ENCODE assay signal across 9 cellular contexts in the genomic region with DNA sequence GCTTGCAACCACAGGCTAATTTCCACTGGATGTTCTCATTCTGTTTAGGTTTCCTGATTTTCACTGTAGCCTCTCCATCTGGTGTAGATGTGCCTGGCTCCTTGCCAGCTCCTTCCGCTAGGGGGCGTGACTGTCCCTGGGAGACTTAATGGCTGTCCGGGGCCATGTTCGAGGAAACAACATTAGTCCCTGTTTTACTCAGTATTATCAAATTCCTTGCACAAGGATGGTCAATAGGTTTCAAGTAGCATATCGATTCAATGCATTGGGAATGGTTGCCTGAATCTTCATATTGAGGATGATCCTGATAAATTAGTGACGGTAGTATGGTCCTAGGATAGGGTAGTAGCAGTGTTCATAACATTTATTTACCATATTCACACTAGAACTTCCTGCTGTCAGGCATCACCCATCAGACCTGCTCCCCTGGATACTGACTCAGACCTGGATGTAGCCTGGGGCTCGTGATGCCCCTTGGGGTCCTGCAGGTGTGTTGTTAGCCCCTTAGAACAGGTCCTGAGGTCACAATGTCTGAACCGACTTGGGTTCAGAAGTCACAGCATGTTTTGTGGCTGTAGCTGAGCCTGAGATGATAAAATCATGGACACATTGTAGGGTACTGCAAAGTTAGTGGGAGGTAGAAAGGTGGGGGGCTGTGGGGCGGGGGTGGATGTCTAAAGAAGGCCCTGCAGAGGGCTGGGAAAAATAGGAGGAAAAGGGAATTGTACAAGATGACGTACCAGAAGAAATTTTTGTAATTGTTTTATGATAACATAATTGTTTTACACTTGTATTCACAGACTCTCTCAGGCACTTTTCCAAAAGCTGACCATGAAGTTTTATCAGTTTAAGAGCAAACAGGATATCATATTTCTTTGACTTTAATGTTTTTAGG. TPM values are rescaled to one million over a fixed set of nuclear protein-coding genes. Genes with fewer than 3 reads are reported as not detected.
DNase-seq lines count a peak whose midpoint lies in the region; TF ChIP-seq lines count a peak whose summit lies in the region.
"Had no signal": no experiment of that assay in that cellular context is flagged by ENCODE, and none has a peak within 500 bp of the region (broad histone marks: within the 10 kb centered on the region; RNA-seq: fewer than 3 reads in every experiment).

No MANE protein-coding gene starts in this region.

- no peaks in the 10 kb centered on the region for H3K36me3 Mint-ChIP-seq in activated T-helper 1 cell treated with anti-CD3 and anti-CD28 coated beads, Interleukin-12 subunit alpha, Interleukin-12 subunit beta, Interleukin-2, Interleukin-4 antibody, amounts not matched to agents 30 ng/mL and 10 ng/mL and 1 ng/mL, durations not matched to agents 14 hours and 24 hours and 36 hours (ENCODE audit: low read depth)

- DNase-seq in NCI-H1417 (lab: John Stamatoyannopoulos, UW), result peak in 2 of 3 experiments; percentile 17 to 25
- no peak for DNase-seq in NCI-H1417 treated with DMSO at 0.1 percent for 48 hours (lab: John Stamatoyannopoulos, UW)
- peak; percentile 3 for DNase-seq in NCI-H748 treated with DMSO at 0.1 percent for 48 hours (lab: John Stamatoyannopoulos, UW)
- peak; percentile 19 for DNase-seq in activated T-helper 1 cell treated with anti-CD3 and anti-CD28 coated beads, Interleukin-12 subunit alpha, Interleukin-12 subunit beta, Interleukin-2, Interleukin-4 antibody, amounts not matched to agents 30 ng/mL and 10 ng/mL and 1 ng/mL, durations not matched to agents 14 hours and 24 hours and 36 hours (ENCODE audit: low spot score)
- DNase-seq in left ventricle myocardium inferior, result peak; percentile 61
- peak; percentile 63 for DNase-seq in stimulated activated CD4-positive, alpha-beta T cell treated with anti-CD3 and anti-CD28 coated beads, Interleukin-4, amount 100 ng/mL, for 24 hours
- no peak for DNase-seq in NCI-H2196 treated with DMSO at 0.1 percent for 48 hours (lab: John Stamatoyannopoulos, UW; ENCODE audit: unreplicated experiment)
- DNase-seq in AML-193 (lab: John Stamatoyannopoulos, UW), result no peak

- no peaks in the 10 kb centered on the region for H3K9me3 Mint-ChIP-seq in activated T-helper 1 cell treated with anti-CD3 and anti-CD28 coated beads, Interleukin-12 subunit alpha, Interleukin-12 subunit beta, Interleukin-2, Interleukin-4 antibody, amounts not matched to agents 30 ng/mL and 10 ng/mL and 1 ng/mL, durations not matched to agents 14 hours and 24 hours and 36 hours

- no peak overlapping the region for H3K4me3 ChIP-seq in left ventricle myocardium inferior
- H3K4me3 ChIP-seq: BLaER1 treated with 17β-estradiol and CSF1 and Interleukin-3, amounts not matched to agents 10 nM and 100 nM had no signal

- H3K9me3 ChIP-seq in left ventricle myocardium inferior (replicated peaks), result no peaks in the 10 kb centered on the region
- H3K9me3 ChIP-seq: BLaER1 treated with 17β-estradiol and CSF1 and Interleukin-3, amounts not matched to agents 10 nM and 100 nM had no signal

- H3K4me3 Mint-ChIP-seq in activated T-helper 1 cell treated with anti-CD3 and anti-CD28 coated beads, Interleukin-12 subunit alpha, Interleukin-12 subunit beta, Interleukin-2, Interleukin-4 antibody, amounts not matched to agents 30 ng/mL and 10 ng/mL and 1 ng/mL, durations not matched to agents 14 hours and 24 hours and 36 hours, result no peak overlapping the region

- H3K27me3 ChIP-seq in left ventricle myocardium inferior (ENCODE audit: low read depth), result no peaks in the 10 kb centered on the region
- H3K27me3 ChIP-seq: BLaER1 treated with 17β-estradiol and CSF1 and Interleukin-3, amounts not matched to agents 10 nM and 100 nM had no signal

- intact Hi-C loops in activated T-helper 1 cell treated with anti-CD3 and anti-CD28 coated beads, Interleukin-12 subunit alpha, Interleukin-12 subunit beta, Interleukin-2, Interleukin-4 antibody, amounts not matched to agents 30 ng/mL and 10 ng/mL and 1 ng/mL, durations not matched to agents 14 hours and 24 hours and 36 hours (cut with micrococcal nuclease), result loop anchor here (10.0 kb wide), 2 partner anchors 865 to 1045 kb away; a partner anchor contains a TSS
- intact Hi-C loops in left ventricle myocardium inferior (cut with micrococcal nuclease), result no loop called here

- no peak overlapping the region for H3K27ac Mint-ChIP-seq in activated T-helper 1 cell treated with anti-CD3 and anti-CD28 coated beads, Interleukin-12 subunit alpha, Interleukin-12 subunit beta, Interleukin-2, Interleukin-4 antibody, amounts not matched to agents 30 ng/mL and 10 ng/mL and 1 ng/mL, durations not matched to agents 14 hours and 24 hours and 36 hours

- H3K4me1 ChIP-seq in left ventricle myocardium inferior, result peaks cover 21% of the 10 kb centered on the region

- no peaks in the 10 kb centered on the region for H3K36me3 ChIP-seq in left ventricle myocardium inferior
- H3K36me3 ChIP-seq: BLaER1 treated with 17β-estradiol and CSF1 and Interleukin-3, amounts not matched to agents 10 nM and 100 nM had no signal

- peak; percentile 33 for TF ChIP-seq CTCF in left ventricle myocardium inferior (IDR thresholded peaks at IDR 0.05; ENCODE audit: borderline replicate concordance)

- H3K4me1 Mint-ChIP-seq in activated T-helper 1 cell treated with anti-CD3 and anti-CD28 coated beads, Interleukin-12 subunit alpha, Interleukin-12 subunit beta, Interleukin-2, Interleukin-4 antibody, amounts not matched to agents 30 ng/mL and 10 ng/mL and 1 ng/mL, durations not matched to agents 14 hours and 24 hours and 36 hours (ENCODE audit: low read depth), result peaks cover 6% of the 10 kb centered on the region

- H3K27ac ChIP-seq in left ventricle myocardium inferior (replicated peaks), result peak overlapping the region; percentile 60
- H3K27ac ChIP-seq: BLaER1 treated with 17β-estradiol and CSF1 and Interleukin-3, amounts not matched to agents 10 nM and 100 nM had no signal

- peaks cover 2% of the 10 kb centered on the region for H3K27me3 Mint-ChIP-seq in activated T-helper 1 cell treated with anti-CD3 and anti-CD28 coated beads, Interleukin-12 subunit alpha, Interleukin-12 subunit beta, Interleukin-2, Interleukin-4 antibody, amounts not matched to agents 30 ng/mL and 10 ng/mL and 1 ng/mL, durations not matched to agents 14 hours and 24 hours and 36 hours (ENCODE audit: insufficient read depth)

RNA-seq across cellular contexts. Expression of a gene that starts 8.9 kb away (rescaled TPM):
- 13.5 TPM in 2 replicates for total RNA-seq in activated T-helper 1 cell treated with anti-CD3 and anti-CD28 coated beads, Interleukin-12 subunit alpha, Interleukin-12 subunit beta, Interleukin-2, Interleukin-4 antibody, amounts not matched to agents 30 ng/mL and 10 ng/mL and 1 ng/mL, durations not matched to agents 14 hours and 24 hours and 36 hours
- total RNA-seq in left ventricle myocardium inferior, result 17.2 TPM

Comparison
In these comparisons a context has a peak if more than half of its experiments do, and no peak if none do; other contexts are left out.
1. DNase-seq: peak in NCI-H1417 (2 of 3), NCI-H748 treated with DMSO at 0.1 percent for 48 hours (single experiment), activated T-helper 1 cell treated with anti-CD3 and anti-CD28 coated beads, Interleukin-12 subunit alpha, Interleukin-12 subunit beta, Interleukin-2, Interleukin-4 antibody, amounts not matched to agents 30 ng/mL and 10 ng/mL and 1 ng/mL, durations not matched to agents 14 hours and 24 hours and 36 hours (single experiment), left ventricle myocardium inferior (single experiment) and stimulated activated CD4-positive, alpha-beta T cell treated with anti-CD3 and anti-CD28 coated beads, Interleukin-4, amount 100 ng/mL, for 24 hours (single experiment); none in NCI-H1417 treated with DMSO at 0.1 percent for 48 hours (single experiment), NCI-H2196 treated with DMSO at 0.1 percent for 48 hours (single experiment) and AML-193 (0 of 2).